ENCODE assay signal across 15 cellular contexts in genomic region chr17:42885806-42886205, GRCh38. TPM values are rescaled to one million over a fixed set of nuclear protein-coding genes. Genes with fewer than 3 reads are reported as not detected.
"Had no signal": no experiment of that assay in that cellular context is flagged by ENCODE, and none has a peak within 500 bp of the region (broad histone marks: within the 10 kb centered on the region; RNA-seq: fewer than 3 reads in every experiment).

No MANE protein-coding gene starts in this region.

RNA-seq across cellular contexts. Expression of gene G6PC1, which starts 14.8 kb away (rescaled TPM):
- total RNA-seq: activated B cell treated with CpG ODN at 0.5 μM for 24 hours; activated CD4-positive, alpha-beta memory T cell treated with anti-CD3 and anti-CD28 coated beads for 36 hours; activated CD4-positive, alpha-beta T cell treated with anti-CD3 and anti-CD28 coated beads, Interleukin-2, amount 10 ng/mL, durations not matched to agents 24 days and 14 days; activated CD8-positive, alpha-beta memory T cell treated with anti-CD3 and anti-CD28 coated beads for 36 hours; activated CD8-positive, alpha-beta T cell treated with anti-CD3 and anti-CD28 coated beads for 36 hours; activated naive CD4-positive, alpha-beta T cell treated with anti-CD3 and anti-CD28 coated beads for 36 hours; activated naive CD4-positive, alpha-beta T cell treated with anti-CD3 and anti-CD28 coated beads, Interleukin-2, amount 50 U/mL, for 72 hours; activated naive CD8-positive, alpha-beta T cell treated with anti-CD3 and anti-CD28 coated beads for 36 hours; activated T-cell treated with anti-CD3 and anti-CD28 coated beads, Interleukin-2, amount 50 U/mL, for 72 hours; activated T-helper 1 cell treated with anti-CD3 and anti-CD28 coated beads, Interleukin-12 subunit alpha, Interleukin-12 subunit beta, Interleukin-2, Interleukin-4 antibody, amounts not matched to agents 30 ng/mL and 10 ng/mL and 1 ng/mL, durations not matched to agents 14 hours and 24 hours and 36 hours; activated T-helper 17 cell treated with anti-CD3 and anti-CD28 coated beads, Interleukin-2, amount 50 U/mL, for 72 hours; aorta; astrocyte; breast epithelium; cardiac septum had no signal
